8 cellular contexts compared by ENCODE assay signal in the genomic region with DNA sequence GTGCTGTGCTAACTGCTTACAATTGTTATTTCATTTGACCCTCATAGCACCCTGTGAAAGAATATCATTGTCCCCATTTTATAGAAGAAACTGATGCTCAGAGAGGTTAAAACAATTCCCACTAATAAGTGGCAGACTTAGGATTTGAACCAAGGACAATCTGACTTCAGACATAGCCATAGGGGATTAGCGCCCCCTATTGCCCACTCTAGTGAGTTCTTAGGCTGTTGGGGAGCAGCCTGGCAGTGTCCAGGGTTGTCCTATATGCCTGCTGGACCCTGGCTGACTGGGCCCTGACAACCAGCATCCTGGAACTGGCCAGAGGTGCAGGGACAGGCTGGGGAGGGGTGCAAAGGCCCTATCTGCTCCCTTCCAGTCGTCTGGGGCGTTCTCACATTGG. TPM values are rescaled to one million over a fixed set of nuclear protein-coding genes. Genes with fewer than 3 reads are reported as not detected.
DNase-seq lines count a peak whose midpoint lies in the region; ATAC-seq and TF ChIP-seq lines count a peak whose summit lies in the region.

No MANE protein-coding gene starts in this region.

- no peak overlapping the region for H3K9ac ChIP-seq in SU-DHL-6 (ENCODE audit: low read length)

- no peak overlapping the region for H3K4me2 ChIP-seq in SU-DHL-6 (ENCODE audit: low read depth, low read length, poor library complexity, severe bottlenecking)

- intact Hi-C loops in head of caudate nucleus (cut with DNase I): loop anchor here (5.0 kb wide), 2 partner anchors 202 to 427 kb away; no protein-coding TSS in a partner anchor
- intact Hi-C loops in left cardiac atrium (cut with DNase I): loop anchor here (5.0 to 10.0 kb wide), 3 partner anchors 72 to 625 kb away; no protein-coding TSS in a partner anchor

- ATAC-seq in HG03045 (IDR thresholded peaks at IDR 0.05; ENCODE audit: unreplicated experiment) (no peak), left cardiac atrium (no peak)

- H3K9me3 ChIP-seq in SU-DHL-6 (ENCODE audit: insufficient read depth, low read length) (no peaks in the 10 kb centered on the region), iPS DF 6.9 (ENCODE audit: control insufficient read depth, insufficient read depth, low read length) (no peaks in the 10 kb centered on the region)

- H3K4me1 ChIP-seq in iPS DF 6.9 (ENCODE audit: control insufficient read depth, insufficient read depth, low read length): no peaks in the 10 kb centered on the region

- H4K20me1 ChIP-seq in SU-DHL-6 (ENCODE audit: low read depth, low read length): no peaks in the 10 kb centered on the region

- H3K27ac ChIP-seq in SU-DHL-6 (ENCODE audit: low read depth, low read length) (no peak overlapping the region), iPS DF 6.9 (ENCODE audit: low read length) (no peak overlapping the region)

- no peak overlapping the region for H3K4me3 ChIP-seq in H7 (ENCODE audit: insufficient read depth, low read depth, low read length)
- no peak overlapping the region for H3K4me3 ChIP-seq in SU-DHL-6 (ENCODE audit: insufficient read depth, low read length, poor library complexity, severe bottlenecking)
- no peak overlapping the region for H3K4me3 ChIP-seq in iPS DF 6.9 (ENCODE audit: low read length)

- TF ChIP-seq CTCF in SU-DHL-6 (IDR thresholded peaks at IDR 0.05; ENCODE audit: insufficient read depth, low read length, poor library complexity, severe bottlenecking): peak; percentile 52

- H2AFZ ChIP-seq in SU-DHL-6 (ENCODE audit: low read depth, low read length, severe bottlenecking): no peak overlapping the region

- no peaks in the 10 kb centered on the region for H3K79me2 ChIP-seq in SU-DHL-6 (ENCODE audit: insufficient read depth, low read length)

- H3F3A ChIP-seq in SU-DHL-6 (ENCODE audit: insufficient read depth): no peaks in the 10 kb centered on the region

- H3K9me2 ChIP-seq in SU-DHL-6 (replicated peaks; ENCODE audit: insufficient read depth, low read length): no peaks in the 10 kb centered on the region

- H3K36me3 ChIP-seq in H7 (replicated peaks; ENCODE audit: control insufficient read depth, insufficient read depth, low read length) (no peaks in the 10 kb centered on the region), SU-DHL-6 (ENCODE audit: low read length) (no peaks in the 10 kb centered on the region), iPS DF 6.9 (ENCODE audit: control insufficient read depth, insufficient read depth, low read length) (0 out of 2 replicates have a peak, but pooled peaks cover 2% of the 10 kb centered on the region)

- whole genome bisulfite sequencing in iPS DF 6.9 (ENCODE audit: insufficient coverage, insufficient read length): no CpG with 5 or more reads among the region's 3 CpGs

- DNase-seq in COLO668 (lab: John Stamatoyannopoulos, UW; ENCODE audit: unreplicated experiment) (peak; percentile 7), H7 (peak; percentile 64), iPS DF 6.9 (ENCODE audit: low read depth, low spot score) (peak; percentile 39), head of caudate nucleus (no peak), NCI-H748 treated with DMSO at 0.1 percent for 48 hours (lab: John Stamatoyannopoulos, UW) (no peak), left cardiac atrium (no peak)

- H3K27me3 ChIP-seq in H7 (ENCODE audit: control insufficient read depth, insufficient read depth, low read length) (no peaks in the 10 kb centered on the region; the same call in 1 of the 2 replicates), SU-DHL-6 (ENCODE audit: low read length) (no peaks in the 10 kb centered on the region), iPS DF 6.9 (ENCODE audit: control insufficient read depth, insufficient read depth, low read length) (no peaks in the 10 kb centered on the region)

RNA-seq across cellular contexts. Expression of a gene that starts 15.4 kb away (rescaled TPM):
- total RNA-seq in H7 (2014; rRNA removed; shearing (Covaris generic)): 9.7 and 15.0 TPM in 2 replicates
- total RNA-seq in left cardiac atrium: 10 to 100 TPM; 18.5 to 22.1 TPM

RNA-seq across cellular contexts. Expression of a gene that starts 15.7 kb away (rescaled TPM):
- 28.4 and 29.0 TPM in 2 replicates for total RNA-seq in H7 (2014; rRNA removed; shearing (Covaris generic))
- 10 to 100 TPM; 12.8 to 15.4 TPM for total RNA-seq in left cardiac atrium

Comparison
In these comparisons a context has a peak if more than half of its experiments do, and no peak if none do; other contexts are left out.
1. DNase-seq: peak in COLO668 (single experiment), H7 (single experiment) and iPS DF 6.9 (single experiment); none in head of caudate nucleus (0 of 42), NCI-H748 treated with DMSO at 0.1 percent for 48 hours (single experiment) and left cardiac atrium (single experiment).